In genomic region chr21:37281993-37282392, GRCh38 we compare ENCODE assay signal across 12 cellular contexts. TPM values are rescaled to one million over a fixed set of nuclear protein-coding genes. Genes with fewer than 3 reads are reported as not detected.
DNase-seq lines count a peak whose midpoint lies in the region; ATAC-seq, FAIRE-seq and TF ChIP-seq lines count a peak whose summit lies in the region.
"Had no signal": no experiment of that assay in that cellular context is flagged by ENCODE, and none has a peak within 500 bp of the region (broad histone marks: within the 10 kb centered on the region; RNA-seq: fewer than 3 reads in every experiment).

No MANE protein-coding gene starts in this region.

- no peaks in the 10 kb centered on the region for H3K36me3 ChIP-seq in kidney (ENCODE audit: control insufficient read depth in 1 of 2, insufficient read depth in 2 of 2, low read length in 2 of 2)
- H3K36me3 ChIP-seq: SJSA1 had no signal

- TF ChIP-seq CTCF in kidney (IDR thresholded peaks at IDR 0.05; ENCODE audit: borderline replicate concordance, extremely low read depth, insufficient read depth) (no peak), GM10266 (IDR thresholded peaks at IDR 0.05; ENCODE audit: control insufficient read depth, insufficient read depth, low read depth, missing control alignments) (no peak)

- CTCF ChIA-PET in activated CD8-positive, alpha-beta memory T cell treated with anti-CD3 and anti-CD28 coated beads, Interleukin-2, amount 10 ng/mL, durations not matched to agents 7 days and 5 days (lab: Charles Lee) = no interaction called here

- peak overlapping the region; percentile 3 for H3K27ac Mint-ChIP-seq in activated CD8-positive, alpha-beta memory T cell treated with anti-CD3 and anti-CD28 coated beads, Interleukin-2, amount 10 ng/mL, durations not matched to agents 7 days and 5 days
- peak overlapping the region; percentile 70 for H3K27ac Mint-ChIP-seq in activated naive CD8-positive, alpha-beta T cell treated with anti-CD3 and anti-CD28 coated beads, Interleukin-2, amount 10 ng/mL, durations not matched to agents 7 days and 5 days
- peak overlapping the region; percentile 68 for H3K27ac Mint-ChIP-seq in stimulated activated naive CD8-positive, alpha-beta T cell treated with anti-CD3 and anti-CD28 coated beads, Interleukin-15, Interleukin-2, amounts not matched to agents 100 ng/mL and 50 ng/mL, for 24 hours

- H3K4me3 ChIP-seq in kidney (ENCODE audit: low read length in 2 of 2) = no peak overlapping the region
- H3K4me3 ChIP-seq: SJSA1 had no signal

- DNase-seq in activated CD8-positive, alpha-beta memory T cell treated with anti-CD3 and anti-CD28 coated beads, Interleukin-2, amount 10 ng/mL, durations not matched to agents 7 days and 5 days = no peak
- DNase-seq in activated CD8-positive, alpha-beta memory T cell treated with anti-CD3 and anti-CD28 coated beads, Interleukin-2, amount 50 U/mL, for 4 hours = no peak
- DNase-seq in NCI-H748 (lab: John Stamatoyannopoulos, UW; ENCODE audit: unreplicated experiment) (peak; percentile 55), HCEC 1CT (no peak), kidney (no peak), GM10266 (ENCODE audit: extremely low spot score) (no peak)
- DNase-seq in activated naive CD8-positive, alpha-beta T cell treated with anti-CD3 and anti-CD28 coated beads, Interleukin-2, amount 10 ng/mL, durations not matched to agents 7 days and 5 days = no peak
- DNase-seq: cortex of kidney had no signal

- no peak overlapping the region for H3K9ac ChIP-seq in kidney (ENCODE audit: low read length in 2 of 2)

- POLR2A ChIA-PET in activated naive CD8-positive, alpha-beta T cell treated with anti-CD3 and anti-CD28 coated beads, Interleukin-2, amount 10 ng/mL, durations not matched to agents 7 days and 5 days (lab: Charles Lee) = no interaction called here

- no peaks in the 10 kb centered on the region for H3K36me3 Mint-ChIP-seq in activated CD8-positive, alpha-beta memory T cell treated with anti-CD3 and anti-CD28 coated beads, Interleukin-2, amount 10 ng/mL, durations not matched to agents 7 days and 5 days
- no peaks in the 10 kb centered on the region for H3K36me3 Mint-ChIP-seq in activated naive CD8-positive, alpha-beta T cell treated with anti-CD3 and anti-CD28 coated beads, Interleukin-2, amount 10 ng/mL, durations not matched to agents 7 days and 5 days
- no peaks in the 10 kb centered on the region for H3K36me3 Mint-ChIP-seq in stimulated activated naive CD8-positive, alpha-beta T cell treated with anti-CD3 and anti-CD28 coated beads, Interleukin-15, Interleukin-2, amounts not matched to agents 100 ng/mL and 50 ng/mL, for 24 hours (ENCODE audit: low read depth)

- H3K27ac ChIP-seq in kidney (ENCODE audit: low read depth in 2 of 2, low read length in 2 of 2) = no peak overlapping the region
- H3K27ac ChIP-seq: C4-2B, SJSA1 had no signal

- no peaks in the 10 kb centered on the region for H3K4me1 ChIP-seq in kidney (ENCODE audit: control insufficient read depth in 1 of 2, insufficient read depth in 1 of 2, low read depth in 1 of 2, low read length in 2 of 2)
- H3K4me1 ChIP-seq: SJSA1 had no signal

- no peaks in the 10 kb centered on the region for H3K9me3 ChIP-seq in kidney (ENCODE audit: control insufficient read depth in 1 of 2, low read length in 2 of 2)
- H3K9me3 ChIP-seq: SJSA1 had no signal

- no peaks in the 10 kb centered on the region for H3K4me1 Mint-ChIP-seq in activated CD8-positive, alpha-beta memory T cell treated with anti-CD3 and anti-CD28 coated beads, Interleukin-2, amount 10 ng/mL, durations not matched to agents 7 days and 5 days
- no peaks in the 10 kb centered on the region for H3K4me1 Mint-ChIP-seq in activated naive CD8-positive, alpha-beta T cell treated with anti-CD3 and anti-CD28 coated beads, Interleukin-2, amount 10 ng/mL, durations not matched to agents 7 days and 5 days
- no peaks in the 10 kb centered on the region for H3K4me1 Mint-ChIP-seq in stimulated activated naive CD8-positive, alpha-beta T cell treated with anti-CD3 and anti-CD28 coated beads, Interleukin-15, Interleukin-2, amounts not matched to agents 100 ng/mL and 50 ng/mL, for 24 hours (ENCODE audit: low read depth)

- no peaks in the 10 kb centered on the region for H3K27me3 Mint-ChIP-seq in activated CD8-positive, alpha-beta memory T cell treated with anti-CD3 and anti-CD28 coated beads, Interleukin-2, amount 10 ng/mL, durations not matched to agents 7 days and 5 days
- H3K27me3 Mint-ChIP-seq in activated naive CD8-positive, alpha-beta T cell treated with anti-CD3 and anti-CD28 coated beads, Interleukin-2, amount 10 ng/mL, durations not matched to agents 7 days and 5 days = peaks cover 6% of the 10 kb centered on the region
- no peaks in the 10 kb centered on the region for H3K27me3 Mint-ChIP-seq in stimulated activated naive CD8-positive, alpha-beta T cell treated with anti-CD3 and anti-CD28 coated beads, Interleukin-15, Interleukin-2, amounts not matched to agents 100 ng/mL and 50 ng/mL, for 24 hours

- peak overlapping the region; percentile 48 for H3K4me3 Mint-ChIP-seq in activated CD8-positive, alpha-beta memory T cell treated with anti-CD3 and anti-CD28 coated beads, Interleukin-2, amount 10 ng/mL, durations not matched to agents 7 days and 5 days
- peak overlapping the region; percentile 61 for H3K4me3 Mint-ChIP-seq in activated naive CD8-positive, alpha-beta T cell treated with anti-CD3 and anti-CD28 coated beads, Interleukin-2, amount 10 ng/mL, durations not matched to agents 7 days and 5 days
- H3K4me3 Mint-ChIP-seq in stimulated activated naive CD8-positive, alpha-beta T cell treated with anti-CD3 and anti-CD28 coated beads, Interleukin-15, Interleukin-2, amounts not matched to agents 100 ng/mL and 50 ng/mL, for 24 hours = peak overlapping the region; percentile 80

- ATAC-seq in activated CD8-positive, alpha-beta memory T cell treated with anti-CD3 and anti-CD28 coated beads, Interleukin-2, amount 10 ng/mL, durations not matched to agents 7 days and 5 days = peak; percentile 39
- ATAC-seq in activated naive CD8-positive, alpha-beta T cell treated with anti-CD3 and anti-CD28 coated beads, Interleukin-2, amount 10 ng/mL, durations not matched to agents 7 days and 5 days (ENCODE audit: low read depth) = no peak

- FAIRE-seq in kidney (lab: Jason Lieb, UNC) = no peak

- H3K9me3 Mint-ChIP-seq in activated CD8-positive, alpha-beta memory T cell treated with anti-CD3 and anti-CD28 coated beads, Interleukin-2, amount 10 ng/mL, durations not matched to agents 7 days and 5 days (ENCODE audit: low read depth) = peaks cover 5% of the 10 kb centered on the region
- H3K9me3 Mint-ChIP-seq in activated naive CD8-positive, alpha-beta T cell treated with anti-CD3 and anti-CD28 coated beads, Interleukin-2, amount 10 ng/mL, durations not matched to agents 7 days and 5 days = no peaks in the 10 kb centered on the region
- no peaks in the 10 kb centered on the region for H3K9me3 Mint-ChIP-seq in stimulated activated naive CD8-positive, alpha-beta T cell treated with anti-CD3 and anti-CD28 coated beads, Interleukin-15, Interleukin-2, amounts not matched to agents 100 ng/mL and 50 ng/mL, for 24 hours
- H3K9me3 Mint-ChIP-seq: nephron had no signal

- intact Hi-C loops in kidney (cut with DNase I) = no loop called here

RNA-seq across cellular contexts. Expression of gene VPS26C, which starts 14.9 kb away (rescaled TPM):
- total RNA-seq in activated CD8-positive, alpha-beta memory T cell treated with anti-CD3 and anti-CD28 coated beads, Interleukin-2, amount 10 ng/mL, durations not matched to agents 7 days and 5 days = 10 to 100 TPM; 83.1 to 94.3 TPM
- total RNA-seq in activated naive CD8-positive, alpha-beta T cell treated with anti-CD3 and anti-CD28 coated beads, Interleukin-2, amount 10 ng/mL, durations not matched to agents 7 days and 5 days = 10 to 100 TPM; 94.0 to 97.3 TPM
- 51.8 TPM for total RNA-seq in kidney
- 30.0 TPM for polyA plus RNA-seq in kidney (ENCODE audit: insufficient read depth, low read depth, low replicate concordance)

Comparison
In these comparisons a context has a peak if more than half of its experiments do, and no peak if none do; other contexts are left out.
1. H3K27ac Mint-ChIP-seq: peak in every context shown above with its lines; median percentile 70 in activated naive CD8-positive, alpha-beta T cell treated with anti-CD3 and anti-CD28 coated beads, Interleukin-2, amount 10 ng/mL, durations not matched to agents 7 days and 5 days; 68 in stimulated activated naive CD8-positive, alpha-beta T cell treated with anti-CD3 and anti-CD28 coated beads, Interleukin-15, Interleukin-2, amounts not matched to agents 100 ng/mL and 50 ng/mL, for 24 hours; 3 in activated CD8-positive, alpha-beta memory T cell treated with anti-CD3 and anti-CD28 coated beads, Interleukin-2, amount 10 ng/mL, durations not matched to agents 7 days and 5 days.